ENCODE assay signal across 10 cellular contexts in genomic region chr9:104775574-104775936, GRCh38. TPM values are rescaled to one million over a fixed set of nuclear protein-coding genes. Genes with fewer than 3 reads are reported as not detected.
A peak's percentile ranks its signal among the peaks of the same experiment; 100 is the strongest.
DNase-seq lines count a peak whose midpoint lies in the region; ATAC-seq and TF ChIP-seq lines count a peak whose summit lies in the region.
"Had no signal": no experiment of that assay in that cellular context is flagged by ENCODE, and none has a peak within 500 bp of the region (broad histone marks: within the 10 kb centered on the region; RNA-seq: fewer than 3 reads in every experiment).

No MANE protein-coding gene starts in this region.

- H2AFZ ChIP-seq in OCI-LY1 (ENCODE audit: low read length) (no peak overlapping the region), GM23248 (no peak overlapping the region)

- H3K36me3 ChIP-seq in BLaER1 treated with 17β-estradiol and CSF1 and Interleukin-3, amounts not matched to agents 10 nM and 100 nM = peaks cover 10 to 75% (median 51%) of the 10 kb centered on the region in 11 experiments; a peak in 19 of 22 replicates
- H3K36me3 ChIP-seq in OCI-LY1 (ENCODE audit: insufficient read depth, low read length) = peaks cover 13% of the 10 kb centered on the region
- H3K36me3 ChIP-seq in GM23248 (ENCODE audit: low read depth) = no peaks in the 10 kb centered on the region
- H3K36me3 ChIP-seq: SJSA1 had no signal

- H3K4me3 ChIP-seq in BLaER1 treated with 17β-estradiol and CSF1 and Interleukin-3, amounts not matched to agents 10 nM and 100 nM = peak overlapping the region in 7 of 10 experiments; percentile 1 to 68 (median 61); a peak in 12 of 20 replicates
- H3K4me3 ChIP-seq in OCI-LY1 (ENCODE audit: low read depth, low read length, poor library complexity, severe bottlenecking) (peak overlapping the region; percentile 48), GM23248 (no peak overlapping the region)
- H3K4me3 ChIP-seq: SJSA1 had no signal

- peak overlapping the region; percentile 86 to 100 (median 97) for H3K27ac ChIP-seq in BLaER1 treated with 17β-estradiol and CSF1 and Interleukin-3, amounts not matched to agents 10 nM and 100 nM
- H3K27ac ChIP-seq in OCI-LY1 (ENCODE audit: low read depth, low read length, poor library complexity, severe bottlenecking) = peak overlapping the region; percentile 79
- no peak overlapping the region for H3K27ac ChIP-seq in GM23248
- H3K27ac ChIP-seq: SJSA1 had no signal

- H3K4me2 ChIP-seq in BLaER1 treated with 17β-estradiol and CSF1 and Interleukin-3, amounts not matched to agents 10 nM and 100 nM = peak overlapping the region; percentile 72 to 94 (median 84)
- H3K4me2 ChIP-seq in OCI-LY1 (ENCODE audit: low read length) (peak overlapping the region; percentile 75), GM23248 (ENCODE audit: unreplicated experiment) (no peak overlapping the region)

- H3F3A ChIP-seq in OCI-LY1 (ENCODE audit: insufficient read depth, low read length) = no peaks in the 10 kb centered on the region; the same call in 1 of the 2 replicates
- peaks cover 10% of the 10 kb centered on the region; the same call in 1 of the 2 replicates for H3F3A ChIP-seq in GM23248 (ENCODE audit: insufficient read depth)

- in situ Hi-C loops in GM23248 (cut with MboI) = no loop called here

- H3K9ac ChIP-seq in BLaER1 treated with 17β-estradiol and CSF1 and Interleukin-3, amounts not matched to agents 10 nM and 100 nM = peak overlapping the region; percentile 71 to 94 (median 81); a peak in 21 of 22 replicates
- H3K9ac ChIP-seq in OCI-LY1 (ENCODE audit: low read length) = no peak overlapping the region; the same call in 1 of the 2 replicates
- no peak overlapping the region for H3K9ac ChIP-seq in GM23248

- no peaks in the 10 kb centered on the region for H3K9me2 ChIP-seq in OCI-LY1 (ENCODE audit: low read depth, low read length)
- H3K9me2 ChIP-seq in GM23248 (ENCODE audit: insufficient read depth) = no peaks in the 10 kb centered on the region

- ATAC-seq in GM19372 (IDR thresholded peaks at IDR 0.05; ENCODE audit: low read depth, unreplicated experiment) = peak; percentile 61
- peak; percentile 63 for ATAC-seq in HG02943 (IDR thresholded peaks at IDR 0.05; ENCODE audit: low read depth, unreplicated experiment)

- peaks cover 0 to 48% (median under 1%) of the 10 kb centered on the region in 11 experiments; a peak in 10 of 22 replicates for H4K20me1 ChIP-seq in BLaER1 treated with 17β-estradiol and CSF1 and Interleukin-3, amounts not matched to agents 10 nM and 100 nM
- H4K20me1 ChIP-seq in OCI-LY1 (ENCODE audit: insufficient read depth, low read length) (no peaks in the 10 kb centered on the region), GM23248 (ENCODE audit: insufficient read depth) (no peaks in the 10 kb centered on the region)

- TF ChIP-seq CTCF in OCI-LY1 (IDR thresholded peaks at IDR 0.05; ENCODE audit: low read length) = no peak

- H3K79me2 ChIP-seq in OCI-LY1 (ENCODE audit: insufficient read depth, low read length) = no peaks in the 10 kb centered on the region
- no peaks in the 10 kb centered on the region for H3K79me2 ChIP-seq in GM23248 (ENCODE audit: insufficient read depth)

- DNase-seq in DMS 273 (lab: John Stamatoyannopoulos, UW; ENCODE audit: unreplicated experiment) (no peak), A172 (ENCODE audit: low spot score) (no peak), GM23248 (no peak), GM19238 (ENCODE audit: insufficient read length, low spot score) (no peak)
- DNase-seq: NCI-H1436 had no signal

- no peaks in the 10 kb centered on the region for H3K27me3 ChIP-seq in BLaER1 treated with 17β-estradiol and CSF1 and Interleukin-3, amounts not matched to agents 10 nM and 100 nM
- no peaks in the 10 kb centered on the region for H3K27me3 ChIP-seq in OCI-LY1 (ENCODE audit: insufficient read depth, low read length)
- H3K27me3 ChIP-seq in GM23248 (replicated peaks; ENCODE audit: insufficient read depth) = no peaks in the 10 kb centered on the region
- H3K27me3 ChIP-seq: SJSA1 had no signal

- H3K9me3 ChIP-seq in BLaER1 treated with 17β-estradiol and CSF1 and Interleukin-3, amounts not matched to agents 10 nM and 100 nM (replicated peaks in 1 of 11) = peaks cover 0 to 11% (median 8%) of the 10 kb centered on the region in 11 experiments; a peak in 14 of 22 replicates
- no peaks in the 10 kb centered on the region for H3K9me3 ChIP-seq in OCI-LY1 (ENCODE audit: low read length)
- H3K9me3 ChIP-seq in GM23248 (ENCODE audit: low read depth) = no peaks in the 10 kb centered on the region
- H3K9me3 ChIP-seq: SJSA1 had no signal

- H3K4me1 ChIP-seq in BLaER1 treated with 17β-estradiol and CSF1 and Interleukin-3, amounts not matched to agents 10 nM and 100 nM = peaks cover 65 to 99% (median 78%) of the 10 kb centered on the region in 10 experiments
- H3K4me1 ChIP-seq in OCI-LY1 (ENCODE audit: insufficient read depth, low read length, severe bottlenecking) = peaks cover 48% of the 10 kb centered on the region
- H3K4me1 ChIP-seq in GM23248 (ENCODE audit: insufficient read depth) = peaks cover 16% of the 10 kb centered on the region

RNA-seq across cellular contexts. Expression of gene NIPSNAP3B, which starts 11.6 kb away (rescaled TPM):
- total RNA-seq in A172 (2014; rRNA removed; shearing (Covaris generic)) = 0.14 TPM in 1 of 2 replicates, not detected in the other
- 0.54 and 5.9 TPM in 2 replicates for total RNA-seq in GM23248 (2014; rRNA removed; shearing (Covaris generic))
- 1.6 and 2.1 TPM in 2 replicates for polyA plus RNA-seq in GM23248 (2016; fragmentation: Nextera tagmentation; extraction: Ambion mirVana)

RNA-seq across cellular contexts. Expression of gene NIPSNAP3A, which starts 28.1 kb away (rescaled TPM):
- total RNA-seq in A172 (2014; rRNA removed; shearing (Covaris generic)) = 103 and 105 TPM in 2 replicates
- total RNA-seq in GM23248 (2014; rRNA removed; shearing (Covaris generic)) = 52.6 and 55.3 TPM in 2 replicates
- polyA plus RNA-seq in GM23248 (2016; fragmentation: Nextera tagmentation; extraction: Ambion mirVana) = 64.2 and 66.2 TPM in 2 replicates

Comparison
In these comparisons a context has a peak if more than half of its experiments do, and no peak if none do; other contexts are left out.
1. H3K9ac ChIP-seq: peak in BLaER1 treated with 17β-estradiol and CSF1 and Interleukin-3, amounts not matched to agents 10 nM and 100 nM (11 of 11); none in OCI-LY1 (single experiment) and GM23248 (single experiment).